In the genomic region with DNA sequence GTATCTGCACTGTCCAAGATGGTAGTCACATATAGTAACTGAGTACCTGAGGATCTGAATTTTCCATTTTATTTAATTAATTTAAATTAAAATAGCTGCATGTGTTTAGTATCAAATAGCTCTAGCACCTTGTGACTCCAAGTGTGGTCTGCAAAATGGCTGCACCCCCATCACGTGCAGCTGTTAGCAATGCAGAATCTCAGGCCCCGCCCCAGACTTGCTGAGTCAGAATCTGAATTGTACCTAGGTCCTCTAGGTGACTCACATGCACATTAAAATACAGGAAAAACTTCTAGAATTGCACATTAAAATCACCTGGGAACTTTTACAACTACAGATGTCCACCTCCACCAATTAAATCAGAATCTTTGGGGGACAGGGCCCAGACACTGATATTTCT, we compare ENCODE assay signal across 12 cellular contexts. TPM values are rescaled to one million over a fixed set of nuclear protein-coding genes. Genes with fewer than 3 reads are reported as not detected.
A peak's percentile ranks its signal among the peaks of the same experiment; 100 is the strongest.
DNase-seq lines count a peak whose midpoint lies in the region; ATAC-seq and TF ChIP-seq lines count a peak whose summit lies in the region.
"Had no signal": no experiment of that assay in that cellular context is flagged by ENCODE, and none has a peak within 500 bp of the region (broad histone marks: within the 10 kb centered on the region; RNA-seq: fewer than 3 reads in every experiment).

No MANE protein-coding gene starts in this region.

- H3K27ac ChIP-seq in endodermal cell (ENCODE audit: low read depth, low read length), result no peak overlapping the region

- DNase-seq in HFFc6 (peak; percentile 15), SW480 (ENCODE audit: low spot score) (peak; percentile 94), endodermal cell (no peak), NCI-H2227 treated with DMSO at 0.1 percent for 48 hours (lab: John Stamatoyannopoulos, UW) (no peak), NCI-H2227 (lab: John Stamatoyannopoulos, UW; ENCODE audit: unreplicated experiment) (no peak)
- peak; percentile 74 to 81 for DNase-seq in stimulated activated CD4-positive, alpha-beta T cell treated with anti-CD3 and anti-CD28 coated beads, Interleukin-2, amount 100 ng/mL, for 24 hours
- DNase-seq: H7, MM.1S had no signal

- H3K27me3 ChIP-seq in endodermal cell (ENCODE audit: control insufficient read depth, insufficient read depth, low read length, poor library complexity, severe bottlenecking), result no peaks in the 10 kb centered on the region

- H3K4me3 Mint-ChIP-seq in HFFc6, result peak overlapping the region; percentile 64
- H3K4me3 Mint-ChIP-seq in endodermal cell, result no peak overlapping the region

- H3K4me1 ChIP-seq in endodermal cell (ENCODE audit: control insufficient read depth, insufficient read depth, low read length), result peaks cover 4% of the 10 kb centered on the region

- WGBS in endodermal cell (ENCODE audit: insufficient coverage in 1 of 2, insufficient read length in 1 of 2), 2 experiments, result 90 to 91% methylated on average over 2 of the region's 2 CpGs

- peaks cover 24% of the 10 kb centered on the region for H3K36me3 Mint-ChIP-seq in HFFc6 (ENCODE audit: low read depth)
- peaks cover 19% of the 10 kb centered on the region for H3K36me3 Mint-ChIP-seq in endodermal cell (ENCODE audit: low read depth)

- H3K9me3 ChIP-seq in endodermal cell (ENCODE audit: control insufficient read depth, low read length), result no peaks in the 10 kb centered on the region

- TF ChIP-seq CTCF in HFFc6 (IDR thresholded peaks at IDR 0.05), result no peak
- TF ChIP-seq CTCF in endodermal cell (conservative IDR thresholded peaks at IDR 0.05), result no peak

- H3K27me3 Mint-ChIP-seq in HFFc6 (ENCODE audit: insufficient read depth) (no peaks in the 10 kb centered on the region), endodermal cell (ENCODE audit: insufficient read depth) (no peaks in the 10 kb centered on the region)

- H3K9me3 Mint-ChIP-seq in HFFc6 (no peaks in the 10 kb centered on the region), endodermal cell (no peaks in the 10 kb centered on the region)

- H3K4me3 ChIP-seq in endodermal cell (ENCODE audit: low read length), result no peak overlapping the region
- H3K4me3 ChIP-seq: lung had no signal

- H3K9ac ChIP-seq in endodermal cell (ENCODE audit: extremely low read depth, low read length, poor library complexity, severe bottlenecking), result no peak overlapping the region

- ATAC-seq in GM18909 (IDR thresholded peaks at IDR 0.05; ENCODE audit: poor library complexity, unreplicated experiment) (no peak), HG03460 (IDR thresholded peaks at IDR 0.05; ENCODE audit: unreplicated experiment) (no peak)

- H3K27ac Mint-ChIP-seq in HFFc6 (peak overlapping the region; percentile 83), endodermal cell (peak overlapping the region; percentile 3)

- peaks cover 11% of the 10 kb centered on the region for H3K36me3 ChIP-seq in endodermal cell (ENCODE audit: control insufficient read depth, insufficient read depth, low read length)

- peaks cover 86% of the 10 kb centered on the region for H3K4me1 Mint-ChIP-seq in HFFc6 (ENCODE audit: low read depth)
- peaks cover 19% of the 10 kb centered on the region for H3K4me1 Mint-ChIP-seq in endodermal cell

RNA-seq across cellular contexts. Expression of a gene that starts 19.2 kb away (rescaled TPM):
- not detected for total RNA-seq in HFFc6 (2021; fragmentation: NEBNext Ultra II Directional; extraction: Animal tissue kit (Norgen Biotek cat#: 25700))
- total RNA-seq in endodermal cell, result not detected
- polyA plus RNA-seq in endodermal cell (2013, experiment 1 of 2), result not detected
- polyA plus RNA-seq in endodermal cell (2013, experiment 2 of 2), result not detected
- total RNA-seq: cerebellum, H7, lung had no signal
- polyA plus RNA-seq: lung had no signal

RNA-seq across cellular contexts. Expression of a gene that starts 26.8 kb away (rescaled TPM):
- total RNA-seq in HFFc6 (2021; fragmentation: NEBNext Ultra II Directional; extraction: Animal tissue kit (Norgen Biotek cat#: 25700)), result 100 to 1,000 TPM; 176 to 194 (median 185) TPM
- total RNA-seq in endodermal cell, result 100 to 1,000 TPM; 127 to 132 TPM
- 91.6 TPM for polyA plus RNA-seq in endodermal cell (2013, experiment 1 of 2)
- 82.7 TPM for polyA plus RNA-seq in endodermal cell (2013, experiment 2 of 2)

RNA-seq across cellular contexts. Expression of a gene that starts 33.5 kb away (rescaled TPM):
- 100 to 1,000 TPM in 4 of 6 experiments, 10 to 100 TPM in 2; 91.7 to 117 (median 105) TPM for total RNA-seq in HFFc6 (2021; fragmentation: NEBNext Ultra II Directional; extraction: Animal tissue kit (Norgen Biotek cat#: 25700))
- 10 to 100 TPM; 32.2 to 38.8 TPM for total RNA-seq in endodermal cell
- polyA plus RNA-seq in endodermal cell (2013, experiment 1 of 2), result 46.0 TPM
- polyA plus RNA-seq in endodermal cell (2013, experiment 2 of 2), result 41.6 TPM

Comparison
In these comparisons a context has a peak if more than half of its experiments do, and no peak if none do; other contexts are left out.
1. DNase-seq: peak in HFFc6 (single experiment), SW480 (single experiment) and stimulated activated CD4-positive, alpha-beta T cell treated with anti-CD3 and anti-CD28 coated beads, Interleukin-2, amount 100 ng/mL, for 24 hours (2 of 2); none in endodermal cell (single experiment), NCI-H2227 treated with DMSO at 0.1 percent for 48 hours (single experiment) and NCI-H2227 (single experiment).